Comparison of ENCODE assay signal across 27 cellular contexts in genomic region chr17:71601894-71602504, GRCh38.
"Had no signal": no experiment of that assay in that cellular context is flagged by ENCODE, and none has a peak within 500 bp of the region (broad histone marks: within the 10 kb centered on the region; RNA-seq: fewer than 3 reads in every experiment).

No MANE protein-coding gene starts in this region.

- H3K36me3 ChIP-seq: adrenal gland, breast epithelium had no signal

- H3K27ac ChIP-seq: adrenal gland, breast epithelium had no signal

- H3K27me3 ChIP-seq: adrenal gland, breast epithelium had no signal

- FAIRE-seq: RCC 7860 had no signal

- ATAC-seq: activated CD8-positive, alpha-beta T cell treated with anti-CD3 and anti-CD28 coated beads, Interleukin-2, amount 10 ng/mL, durations not matched to agents 7 days and 5 days; PC-3; T-helper 17 cell; WTC11 had no signal

- DNase-seq: activated CD4-positive, alpha-beta T cell treated with anti-CD3 and anti-CD28 coated beads for 48 hours; activated CD4-positive, alpha-beta T cell treated with anti-CD3 and anti-CD28 coated beads, Interleukin-2, amount 50 U/mL, for 4 hours; activated CD4-positive, CD25-positive, alpha-beta regulatory T cell treated with anti-CD3 and anti-CD28 coated beads, Interleukin-2, amount 50 U/mL, for 72 hours; activated CD8-positive, alpha-beta memory T cell treated with anti-CD3 and anti-CD28 coated beads, Interleukin-2, amount 50 U/mL, for 48 hours; activated CD8-positive, alpha-beta T cell treated with anti-CD3 and anti-CD28 coated beads, Interleukin-2, amount 10 ng/mL, durations not matched to agents 7 days and 5 days; activated naive CD4-positive, alpha-beta T cell treated with anti-CD3 and anti-CD28 coated beads, Interleukin-2, amount 50 U/mL, for 16 hours; activated naive CD8-positive, alpha-beta T cell treated with anti-CD3 and anti-CD28 coated beads, Interleukin-2, amount 10 ng/mL, durations not matched to agents 7 days and 5 days; activated T-cell treated with anti-CD3 and anti-CD28 coated beads, Interleukin-2, amount 50 U/mL, for 1 hour; adrenal gland; anterior cingulate cortex; caudate nucleus; Kasumi-1; NCI-H1092; NCI-H1417; NCI-H1930; NCI-H2171; NCI-H2227 treated with DMSO at 0.1 percent for 48 hours; NCI-H446 treated with DMSO at 0.1 percent for 48 hours; NCI-H524 treated with DMSO at 0.1 percent for 48 hours; NCI-H82; PC-3; SIG-M5; T-helper 17 cell; T-helper 9 cell had no signal

- H3K9me3 ChIP-seq: adrenal gland, breast epithelium had no signal

- H3K4me3 ChIP-seq: adrenal gland, breast epithelium had no signal

- H3K4me1 ChIP-seq: adrenal gland, breast epithelium had no signal
